In genomic region chr17:8893621-8894020, GRCh38 we compare ENCODE assay signal across 1 cellular context.
TF ChIP-seq lines count a peak whose summit lies in the region.

No MANE protein-coding gene starts in this region.

TF ChIP-seq in H1, 55 proteins besides CTCF, POLR2A, EP300 and RAD21:
- TF ChIP-seq RXRA (IDR thresholded peaks at IDR 0.05; ENCODE audit: insufficient read depth, low read depth, low read length) (no peak), BACH1 (IDR thresholded peaks at IDR 0.05; ENCODE audit: low read length) (no peak), TAF1 (IDR thresholded peaks at IDR 0.05; ENCODE audit: low read depth, low read length) (no peak), MAX (IDR thresholded peaks at IDR 0.05) (no peak), SP4 (IDR thresholded peaks at IDR 0.05; ENCODE audit: low read length) (no peak), CEBPB (IDR thresholded peaks at IDR 0.05; ENCODE audit: low read depth, low read length) (no peak)
